Comparison of ENCODE assay signal across 24 cellular contexts in genomic region chr19:1761528-1762242, GRCh38. TPM values are rescaled to one million over a fixed set of nuclear protein-coding genes. Genes with fewer than 3 reads are reported as not detected.
"Had no signal": no experiment of that assay in that cellular context is flagged by ENCODE, and none has a peak within 500 bp of the region (broad histone marks: within the 10 kb centered on the region; RNA-seq: fewer than 3 reads in every experiment).

No MANE protein-coding gene starts in this region.

- H3K9me3 ChIP-seq: adrenal gland had no signal

- H3K9me3 Mint-ChIP-seq: activated CD4-positive, alpha-beta memory T cell treated with anti-CD3 and anti-CD28 coated beads, Interleukin-2, amount 10 ng/mL, durations not matched to agents 7 days and 5 days; activated naive CD4-positive, alpha-beta T cell treated with anti-CD3 and anti-CD28 coated beads, Interleukin-2, amount 10 ng/mL, durations not matched to agents 7 days and 5 days; activated naive CD8-positive, alpha-beta T cell treated with anti-CD3 and anti-CD28 coated beads for 36 hours; activated T-cell treated with anti-CD3 and anti-CD28 coated beads, Interleukin-2, amount 50 U/mL, for 72 hours; activated T-helper 2 cell treated with anti-CD3 and anti-CD28 coated beads, Interferon-gamma antibody, Interleukin-2, Interleukin-4, amounts not matched to agents 10 μg/mL and 5 μg/mL and 100 μg/mL, durations not matched to agents 14 hours and 24 hours and 36 hours had no signal

- H3K36me3 ChIP-seq: adrenal gland had no signal

- H3K27ac ChIP-seq: adrenal gland had no signal

- H3K4me1 ChIP-seq: adrenal gland had no signal

- ATAC-seq: activated CD4-positive, CD25-positive, alpha-beta regulatory T cell treated with anti-CD3 and anti-CD28 coated beads, Interleukin-2, amount 50 U/mL, for 24 hours; activated T-cell treated with anti-CD3 and anti-CD28 coated beads, Interleukin-2, amount 50 U/mL, for 72 hours; PC-3 had no signal

- DNase-seq: activated CD4-positive, alpha-beta memory T cell treated with anti-CD3 and anti-CD28 coated beads, Interleukin-2, amount 10 ng/mL, durations not matched to agents 7 days and 5 days; activated CD4-positive, alpha-beta T cell treated with anti-CD3 and anti-CD28 coated beads for 48 hours; activated gamma-delta T cell treated with Interleukin-2 at 50 U/mL for 16 hours; activated naive CD4-positive, alpha-beta T cell treated with anti-CD3 and anti-CD28 coated beads, Interleukin-2, amount 10 ng/mL, durations not matched to agents 7 days and 5 days; activated naive CD8-positive, alpha-beta T cell treated with anti-CD3 and anti-CD28 coated beads for 36 hours; activated T-cell treated with anti-CD3 and anti-CD28 coated beads for 4 hours; activated T-cell treated with anti-CD3 and anti-CD28 coated beads, Interleukin-2, amount 50 U/mL, for 72 hours; adrenal gland; anterior cingulate cortex; Kasumi-1; NCI-H1048; NCI-H146; NCI-H187 treated with DMSO at 0.1 percent for 48 hours; NCI-H2081 treated with DMSO at 0.1 percent for 48 hours; NCI-H446; NCI-H524; PC-3; SIG-M5; T-helper 1 cell had no signal

- H3K4me3 ChIP-seq: adrenal gland had no signal

- H3K36me3 Mint-ChIP-seq: activated naive CD4-positive, alpha-beta T cell treated with anti-CD3 and anti-CD28 coated beads, Interleukin-2, amount 10 ng/mL, durations not matched to agents 7 days and 5 days; activated naive CD8-positive, alpha-beta T cell treated with anti-CD3 and anti-CD28 coated beads for 36 hours had no signal

- H3K4me3 Mint-ChIP-seq: activated CD4-positive, alpha-beta memory T cell treated with anti-CD3 and anti-CD28 coated beads, Interleukin-2, amount 10 ng/mL, durations not matched to agents 7 days and 5 days; activated naive CD4-positive, alpha-beta T cell treated with anti-CD3 and anti-CD28 coated beads, Interleukin-2, amount 10 ng/mL, durations not matched to agents 7 days and 5 days; activated naive CD8-positive, alpha-beta T cell treated with anti-CD3 and anti-CD28 coated beads for 36 hours; activated T-cell treated with anti-CD3 and anti-CD28 coated beads, Interleukin-2, amount 50 U/mL, for 72 hours had no signal

- H3K27ac Mint-ChIP-seq: activated CD4-positive, alpha-beta memory T cell treated with anti-CD3 and anti-CD28 coated beads, Interleukin-2, amount 10 ng/mL, durations not matched to agents 7 days and 5 days; activated naive CD4-positive, alpha-beta T cell treated with anti-CD3 and anti-CD28 coated beads, Interleukin-2, amount 10 ng/mL, durations not matched to agents 7 days and 5 days; activated naive CD8-positive, alpha-beta T cell treated with anti-CD3 and anti-CD28 coated beads for 36 hours; activated T-helper 2 cell treated with anti-CD3 and anti-CD28 coated beads, Interferon-gamma antibody, Interleukin-2, Interleukin-4, amounts not matched to agents 10 μg/mL and 5 μg/mL and 100 μg/mL, durations not matched to agents 14 hours and 24 hours and 36 hours had no signal

RNA-seq across cellular contexts. Expression of gene ONECUT3, which starts 8.4 kb away (rescaled TPM):
- total RNA-seq: activated CD4-positive, alpha-beta memory T cell treated with anti-CD3 and anti-CD28 coated beads, Interleukin-2, amount 10 ng/mL, durations not matched to agents 7 days and 5 days; activated CD8-positive, alpha-beta memory T cell treated with anti-CD3 and anti-CD28 coated beads for 36 hours; activated naive CD8-positive, alpha-beta T cell treated with anti-CD3 and anti-CD28 coated beads for 36 hours; activated T-cell treated with anti-CD3 and anti-CD28 coated beads, Interleukin-2, amount 50 U/mL, for 72 hours; activated T-helper 2 cell treated with anti-CD3 and anti-CD28 coated beads, Interferon-gamma antibody, Interleukin-2, Interleukin-4, amounts not matched to agents 10 μg/mL and 5 μg/mL and 100 μg/mL, durations not matched to agents 14 hours and 24 hours and 36 hours; adrenal gland; cardiac septum; cerebellum had no signal
